ENCODE assay signal across 1 cellular context in the genomic region with DNA sequence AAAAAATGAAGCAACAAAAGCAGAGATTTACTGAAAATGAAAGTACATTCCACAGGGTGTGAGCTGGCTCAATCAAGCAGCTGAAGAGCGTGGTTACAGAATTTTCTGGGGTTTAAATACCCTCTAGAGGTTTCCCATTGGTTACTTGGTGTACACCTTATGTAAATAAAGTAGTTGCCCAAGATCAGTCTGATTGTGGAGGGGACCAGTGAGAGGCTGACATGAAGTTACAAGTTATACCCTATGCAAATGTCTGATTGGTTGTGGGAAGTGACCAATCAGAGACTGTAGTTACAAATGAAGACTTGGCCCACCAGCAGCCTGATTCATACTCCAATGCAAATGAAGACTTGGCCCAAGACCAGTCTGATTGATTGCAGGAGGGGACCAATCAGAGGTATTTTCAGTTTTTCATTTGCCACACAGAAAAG.
TF ChIP-seq lines count a peak whose summit lies in the region.

No MANE protein-coding gene starts in this region.

TF ChIP-seq in IMR-90, 13 proteins besides CTCF, POLR2A, EP300 and RAD21 (continued from another document):
- TF ChIP-seq, protein P1, sequence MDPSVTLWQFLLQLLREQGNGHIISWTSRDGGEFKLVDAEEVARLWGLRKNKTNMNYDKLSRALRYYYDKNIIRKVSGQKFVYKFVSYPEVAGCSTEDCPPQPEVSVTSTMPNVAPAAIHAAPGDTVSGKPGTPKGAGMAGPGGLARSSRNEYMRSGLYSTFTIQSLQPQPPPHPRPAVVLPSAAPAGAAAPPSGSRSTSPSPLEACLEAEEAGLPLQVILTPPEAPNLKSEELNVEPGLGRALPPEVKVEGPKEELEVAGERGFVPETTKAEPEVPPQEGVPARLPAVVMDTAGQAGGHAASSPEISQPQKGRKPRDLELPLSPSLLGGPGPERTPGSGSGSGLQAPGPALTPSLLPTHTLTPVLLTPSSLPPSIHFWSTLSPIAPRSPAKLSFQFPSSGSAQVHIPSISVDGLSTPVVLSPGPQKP (IDR thresholded peaks at IDR 0.05; ENCODE audit: borderline replicate concordance, low read depth, low read length) = no peak
- no peak for TF ChIP-seq BHLHE40 (IDR thresholded peaks at IDR 0.05; ENCODE audit: low read depth, low read length)
